13 cellular contexts compared by ENCODE assay signal in genomic region chr10:129513312-129513711, GRCh38.
"Had no signal": no experiment of that assay in that cellular context is flagged by ENCODE, and none has a peak within 500 bp of the region (broad histone marks: within the 10 kb centered on the region; RNA-seq: fewer than 3 reads in every experiment).

No MANE protein-coding gene starts in this region.

- H3K9me3 ChIP-seq: adrenal gland, thyroid gland had no signal

- H3K4me1 ChIP-seq: adrenal gland had no signal

- H3K27ac Mint-ChIP-seq: activated naive CD4-positive, alpha-beta T cell treated with anti-CD3 and anti-CD28 coated beads, Interleukin-2, amount 50 U/mL, for 24 hours; activated T-cell treated with anti-CD3 and anti-CD28 coated beads, Interleukin-2, amount 50 U/mL, for 72 hours; stimulated activated naive B cell treated with anti-CD40 and anti-IgM and Interleukin-4, amounts not matched to agents 10 μg/mL and 1 μg/mL and 100 μg/mL, for 72 hours had no signal

- ATAC-seq: activated T-cell treated with anti-CD3 and anti-CD28 coated beads, Interleukin-2, amount 50 U/mL, for 72 hours; effector memory CD8-positive, alpha-beta T cell; left ventricle myocardium superior; sciatic nerve; stimulated activated naive B cell treated with anti-CD40 and anti-IgM and Interleukin-4, amounts not matched to agents 10 μg/mL and 1 μg/mL and 100 μg/mL, for 72 hours had no signal

- H3K27ac ChIP-seq: adrenal gland, thyroid gland, VCaP had no signal

- H3K4me3 ChIP-seq: adrenal gland, thyroid gland had no signal

- H3K9me3 Mint-ChIP-seq: stimulated activated naive B cell treated with anti-CD40 and anti-IgM and Interleukin-4, amounts not matched to agents 10 μg/mL and 1 μg/mL and 100 μg/mL, for 72 hours had no signal

- H3K36me3 ChIP-seq: adrenal gland, thyroid gland had no signal

- H3K27me3 Mint-ChIP-seq: activated naive CD4-positive, alpha-beta T cell treated with anti-CD3 and anti-CD28 coated beads, Interleukin-2, amount 50 U/mL, for 24 hours; effector memory CD8-positive, alpha-beta T cell; stimulated activated naive B cell treated with anti-CD40 and anti-IgM and Interleukin-4, amounts not matched to agents 10 μg/mL and 1 μg/mL and 100 μg/mL, for 72 hours had no signal

- H3K27me3 ChIP-seq: adrenal gland, thyroid gland had no signal

- DNase-seq: activated CD4-positive, alpha-beta T cell treated with anti-CD3 and anti-CD28 coated beads for 1 hour; activated gamma-delta T cell; activated T-cell treated with anti-CD3 and anti-CD28 coated beads, Interleukin-2, amount 50 U/mL, for 72 hours; adrenal gland; effector memory CD8-positive, alpha-beta T cell; hippocampal formation; left ventricle myocardium superior; stimulated activated naive B cell treated with anti-CD40 and anti-IgM and Interleukin-4, amounts not matched to agents 10 μg/mL and 1 μg/mL and 100 μg/mL, for 72 hours; T-helper 2 cell; thyroid gland had no signal

- H3K4me3 Mint-ChIP-seq: activated naive CD4-positive, alpha-beta T cell treated with anti-CD3 and anti-CD28 coated beads, Interleukin-2, amount 50 U/mL, for 24 hours; activated T-cell treated with anti-CD3 and anti-CD28 coated beads, Interleukin-2, amount 50 U/mL, for 72 hours; effector memory CD8-positive, alpha-beta T cell; stimulated activated naive B cell treated with anti-CD40 and anti-IgM and Interleukin-4, amounts not matched to agents 10 μg/mL and 1 μg/mL and 100 μg/mL, for 72 hours had no signal
